In genomic region chr15:81265944-81266775, GRCh38 we compare ENCODE assay signal across 1 cellular context.
TF ChIP-seq lines count a peak whose summit lies in the region.

No MANE protein-coding gene starts in this region.

TF ChIP-seq in H1, 55 proteins besides CTCF, POLR2A, EP300 and RAD21 (continued from another document):
- TF ChIP-seq SIN3A (conservative IDR thresholded peaks at IDR 0.05 in 1 of 2, IDR thresholded peaks at IDR 0.05 in 1 of 2; ENCODE audit: low read depth in 1 of 2, low read length in 2 of 2) (peak in 1 of 2 experiments; percentile 50; a peak in 2 of 4 replicates), GABPA (IDR thresholded peaks at IDR 0.05; ENCODE audit: borderline replicate concordance, insufficient read depth, low read length) (no peak), PHF8 (conservative IDR thresholded peaks at IDR 0.05; ENCODE audit: low read depth, low read length) (no peak), SIRT6 (IDR thresholded peaks at IDR 0.05; ENCODE audit: low read length) (no peak), EGR1 (IDR thresholded peaks at IDR 0.05; ENCODE audit: borderline replicate concordance, low read depth, low read length) (no peak), BCL11A (IDR thresholded peaks at IDR 0.05; ENCODE audit: low read depth in 2 of 2, low read length in 2 of 2) (no peak), NANOG (IDR thresholded peaks at IDR 0.05; ENCODE audit: insufficient read depth, low read depth, low read length, poor library complexity, severe bottlenecking) (no peak), CEBPB (IDR thresholded peaks at IDR 0.05; ENCODE audit: low read depth, low read length) (no peak), CTBP2 (IDR thresholded peaks at IDR 0.05; ENCODE audit: borderline replicate concordance, insufficient read depth, insufficient read length, low read length) (no peak), MAX (IDR thresholded peaks at IDR 0.05) (peak; percentile 96), ZNF274 (IDR thresholded peaks at IDR 0.05; ENCODE audit: borderline replicate concordance, extremely low read depth, low read length) (no peak), CHD2 (IDR thresholded peaks at IDR 0.05; ENCODE audit: low read length) (0 out of 2 replicates have a peak, but pooled peaks have one; percentile 16), SIX5 (IDR thresholded peaks at IDR 0.05; ENCODE audit: low read depth, low read length) (no peak), SAP30 (IDR thresholded peaks at IDR 0.05; ENCODE audit: insufficient read depth, insufficient replicate concordance, low read length) (no peak), KDM5A (IDR thresholded peaks at IDR 0.05; ENCODE audit: low read length) (no peak), ASH2L (IDR thresholded peaks at IDR 0.05; ENCODE audit: low read length) (no peak), HDAC2 (IDR thresholded peaks at IDR 0.05; ENCODE audit: borderline replicate concordance in 1 of 2, low read depth in 2 of 2, low read length in 2 of 2) (peak in 1 of 2 experiments; percentile 55; a peak in 2 of 4 replicates), KDM4A (IDR thresholded peaks at IDR 0.05; ENCODE audit: low read depth, low read length, severe bottlenecking) (peak; percentile 21)
- TF ChIP-seq, protein P1, sequence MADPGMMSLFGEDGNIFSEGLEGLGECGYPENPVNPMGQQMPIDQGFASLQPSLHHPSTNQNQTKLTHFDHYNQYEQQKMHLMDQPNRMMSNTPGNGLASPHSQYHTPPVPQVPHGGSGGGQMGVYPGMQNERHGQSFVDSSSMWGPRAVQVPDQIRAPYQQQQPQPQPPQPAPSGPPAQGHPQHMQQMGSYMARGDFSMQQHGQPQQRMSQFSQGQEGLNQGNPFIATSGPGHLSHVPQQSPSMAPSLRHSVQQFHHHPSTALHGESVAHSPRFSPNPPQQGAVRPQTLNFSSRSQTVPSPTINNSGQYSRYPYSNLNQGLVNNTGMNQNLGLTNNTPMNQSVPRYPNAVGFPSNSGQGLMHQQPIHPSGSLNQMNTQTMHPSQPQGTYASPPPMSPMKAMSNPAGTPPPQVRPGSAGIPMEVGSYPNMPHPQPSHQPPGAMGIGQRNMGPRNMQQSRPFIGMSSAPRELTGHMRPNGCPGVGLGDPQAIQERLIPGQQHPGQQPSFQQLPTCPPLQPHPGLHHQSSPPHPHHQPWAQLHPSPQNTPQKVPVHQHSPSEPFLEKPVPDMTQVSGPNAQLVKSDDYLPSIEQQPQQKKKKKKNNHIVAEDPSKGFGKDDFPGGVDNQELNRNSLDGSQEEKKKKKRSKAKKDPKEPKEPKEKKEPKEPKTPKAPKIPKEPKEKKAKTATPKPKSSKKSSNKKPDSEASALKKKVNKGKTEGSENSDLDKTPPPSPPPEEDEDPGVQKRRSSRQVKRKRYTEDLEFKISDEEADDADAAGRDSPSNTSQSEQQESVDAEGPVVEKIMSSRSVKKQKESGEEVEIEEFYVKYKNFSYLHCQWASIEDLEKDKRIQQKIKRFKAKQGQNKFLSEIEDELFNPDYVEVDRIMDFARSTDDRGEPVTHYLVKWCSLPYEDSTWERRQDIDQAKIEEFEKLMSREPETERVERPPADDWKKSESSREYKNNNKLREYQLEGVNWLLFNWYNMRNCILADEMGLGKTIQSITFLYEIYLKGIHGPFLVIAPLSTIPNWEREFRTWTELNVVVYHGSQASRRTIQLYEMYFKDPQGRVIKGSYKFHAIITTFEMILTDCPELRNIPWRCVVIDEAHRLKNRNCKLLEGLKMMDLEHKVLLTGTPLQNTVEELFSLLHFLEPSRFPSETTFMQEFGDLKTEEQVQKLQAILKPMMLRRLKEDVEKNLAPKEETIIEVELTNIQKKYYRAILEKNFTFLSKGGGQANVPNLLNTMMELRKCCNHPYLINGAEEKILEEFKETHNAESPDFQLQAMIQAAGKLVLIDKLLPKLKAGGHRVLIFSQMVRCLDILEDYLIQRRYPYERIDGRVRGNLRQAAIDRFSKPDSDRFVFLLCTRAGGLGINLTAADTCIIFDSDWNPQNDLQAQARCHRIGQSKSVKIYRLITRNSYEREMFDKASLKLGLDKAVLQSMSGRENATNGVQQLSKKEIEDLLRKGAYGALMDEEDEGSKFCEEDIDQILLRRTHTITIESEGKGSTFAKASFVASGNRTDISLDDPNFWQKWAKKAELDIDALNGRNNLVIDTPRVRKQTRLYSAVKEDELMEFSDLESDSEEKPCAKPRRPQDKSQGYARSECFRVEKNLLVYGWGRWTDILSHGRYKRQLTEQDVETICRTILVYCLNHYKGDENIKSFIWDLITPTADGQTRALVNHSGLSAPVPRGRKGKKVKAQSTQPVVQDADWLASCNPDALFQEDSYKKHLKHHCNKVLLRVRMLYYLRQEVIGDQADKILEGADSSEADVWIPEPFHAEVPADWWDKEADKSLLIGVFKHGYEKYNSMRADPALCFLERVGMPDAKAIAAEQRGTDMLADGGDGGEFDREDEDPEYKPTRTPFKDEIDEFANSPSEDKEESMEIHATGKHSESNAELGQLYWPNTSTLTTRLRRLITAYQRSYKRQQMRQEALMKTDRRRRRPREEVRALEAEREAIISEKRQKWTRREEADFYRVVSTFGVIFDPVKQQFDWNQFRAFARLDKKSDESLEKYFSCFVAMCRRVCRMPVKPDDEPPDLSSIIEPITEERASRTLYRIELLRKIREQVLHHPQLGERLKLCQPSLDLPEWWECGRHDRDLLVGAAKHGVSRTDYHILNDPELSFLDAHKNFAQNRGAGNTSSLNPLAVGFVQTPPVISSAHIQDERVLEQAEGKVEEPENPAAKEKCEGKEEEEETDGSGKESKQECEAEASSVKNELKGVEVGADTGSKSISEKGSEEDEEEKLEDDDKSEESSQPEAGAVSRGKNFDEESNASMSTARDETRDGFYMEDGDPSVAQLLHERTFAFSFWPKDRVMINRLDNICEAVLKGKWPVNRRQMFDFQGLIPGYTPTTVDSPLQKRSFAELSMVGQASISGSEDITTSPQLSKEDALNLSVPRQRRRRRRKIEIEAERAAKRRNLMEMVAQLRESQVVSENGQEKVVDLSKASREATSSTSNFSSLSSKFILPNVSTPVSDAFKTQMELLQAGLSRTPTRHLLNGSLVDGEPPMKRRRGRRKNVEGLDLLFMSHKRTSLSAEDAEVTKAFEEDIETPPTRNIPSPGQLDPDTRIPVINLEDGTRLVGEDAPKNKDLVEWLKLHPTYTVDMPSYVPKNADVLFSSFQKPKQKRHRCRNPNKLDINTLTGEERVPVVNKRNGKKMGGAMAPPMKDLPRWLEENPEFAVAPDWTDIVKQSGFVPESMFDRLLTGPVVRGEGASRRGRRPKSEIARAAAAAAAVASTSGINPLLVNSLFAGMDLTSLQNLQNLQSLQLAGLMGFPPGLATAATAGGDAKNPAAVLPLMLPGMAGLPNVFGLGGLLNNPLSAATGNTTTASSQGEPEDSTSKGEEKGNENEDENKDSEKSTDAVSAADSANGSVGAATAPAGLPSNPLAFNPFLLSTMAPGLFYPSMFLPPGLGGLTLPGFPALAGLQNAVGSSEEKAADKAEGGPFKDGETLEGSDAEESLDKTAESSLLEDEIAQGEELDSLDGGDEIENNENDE (IDR thresholded peaks at IDR 0.05; ENCODE audit: insufficient replicate concordance, low read length), result no peak
- TF ChIP-seq, protein P2, sequence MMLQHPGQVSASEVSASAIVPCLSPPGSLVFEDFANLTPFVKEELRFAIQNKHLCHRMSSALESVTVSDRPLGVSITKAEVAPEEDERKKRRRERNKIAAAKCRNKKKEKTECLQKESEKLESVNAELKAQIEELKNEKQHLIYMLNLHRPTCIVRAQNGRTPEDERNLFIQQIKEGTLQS (IDR thresholded peaks at IDR 0.05; ENCODE audit: insufficient read depth, low read depth, low read length), result no peak
- TF ChIP-seq, protein P3, sequence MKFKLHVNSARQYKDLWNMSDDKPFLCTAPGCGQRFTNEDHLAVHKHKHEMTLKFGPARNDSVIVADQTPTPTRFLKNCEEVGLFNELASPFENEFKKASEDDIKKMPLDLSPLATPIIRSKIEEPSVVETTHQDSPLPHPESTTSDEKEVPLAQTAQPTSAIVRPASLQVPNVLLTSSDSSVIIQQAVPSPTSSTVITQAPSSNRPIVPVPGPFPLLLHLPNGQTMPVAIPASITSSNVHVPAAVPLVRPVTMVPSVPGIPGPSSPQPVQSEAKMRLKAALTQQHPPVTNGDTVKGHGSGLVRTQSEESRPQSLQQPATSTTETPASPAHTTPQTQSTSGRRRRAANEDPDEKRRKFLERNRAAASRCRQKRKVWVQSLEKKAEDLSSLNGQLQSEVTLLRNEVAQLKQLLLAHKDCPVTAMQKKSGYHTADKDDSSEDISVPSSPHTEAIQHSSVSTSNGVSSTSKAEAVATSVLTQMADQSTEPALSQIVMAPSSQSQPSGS (IDR thresholded peaks at IDR 0.05; ENCODE audit: low read length), result 0 out of 2 replicates have a peak, but pooled peaks have one; percentile 23
